In the genomic region with DNA sequence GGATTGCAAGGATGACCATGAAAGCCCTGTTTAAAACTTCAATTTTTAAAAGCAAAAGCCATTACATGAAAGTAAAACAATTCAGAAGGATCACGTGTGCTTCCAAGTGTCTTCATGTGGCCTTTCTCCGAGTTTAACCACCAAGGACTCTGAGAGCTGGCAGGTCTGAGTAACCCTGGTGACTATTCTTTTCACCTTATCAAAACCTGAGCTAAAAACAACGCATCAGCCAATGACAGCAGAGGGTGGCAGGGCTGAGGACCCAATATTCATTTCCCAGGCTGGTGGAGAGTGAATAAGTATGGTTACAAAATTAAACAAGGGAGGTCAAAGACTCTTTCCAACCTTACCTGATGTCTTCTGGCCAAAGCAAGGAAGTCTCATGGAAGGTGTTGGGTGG, we compare ENCODE assay signal across 26 cellular contexts. TPM values are rescaled to one million over a fixed set of nuclear protein-coding genes. Genes with fewer than 3 reads are reported as not detected.
"Had no signal": no experiment of that assay in that cellular context is flagged by ENCODE, and none has a peak within 500 bp of the region (broad histone marks: within the 10 kb centered on the region; RNA-seq: fewer than 3 reads in every experiment).

No MANE protein-coding gene starts in this region.

- H3K27me3 ChIP-seq: MG63, SJSA1 had no signal

- H3K36me3 ChIP-seq: MG63 had no signal

- H3K4me3 ChIP-seq: MG63, SJSA1, SK-N-MC had no signal

- H3K4me1 ChIP-seq: SJSA1 had no signal

- H3K9me3 ChIP-seq: MG63, SJSA1 had no signal

- DNase-seq: IMR-90, Karpas-422, KG1, MG63, NCI-H1092, NCI-H1105 treated with DMSO at 0.1 percent for 48 hours, NCI-H1417 treated with DMSO at 0.1 percent for 48 hours, NCI-H146, NCI-H1694 treated with DMSO at 0.1 percent for 48 hours, NCI-H2029, NCI-H2081 treated with DMSO at 0.1 percent for 48 hours, NCI-H2171, NCI-H226, NCI-H446, NCI-H510A, NCI-H524 treated with DMSO at 0.1 percent for 48 hours, NCI-H69, NCI-H774, Right ventricle myocardium superior, RPMI8226, SIG-M5 had no signal

- FAIRE-seq: HepG2, RCC 7860 had no signal

- ATAC-seq: HepG2 had no signal

- H3K27ac ChIP-seq: SJSA1, SK-N-MC had no signal

RNA-seq across cellular contexts. Expression of a gene that starts 46.7 kb away (rescaled TPM):
- total RNA-seq: HT-29 had no signal
